In the genomic region with DNA sequence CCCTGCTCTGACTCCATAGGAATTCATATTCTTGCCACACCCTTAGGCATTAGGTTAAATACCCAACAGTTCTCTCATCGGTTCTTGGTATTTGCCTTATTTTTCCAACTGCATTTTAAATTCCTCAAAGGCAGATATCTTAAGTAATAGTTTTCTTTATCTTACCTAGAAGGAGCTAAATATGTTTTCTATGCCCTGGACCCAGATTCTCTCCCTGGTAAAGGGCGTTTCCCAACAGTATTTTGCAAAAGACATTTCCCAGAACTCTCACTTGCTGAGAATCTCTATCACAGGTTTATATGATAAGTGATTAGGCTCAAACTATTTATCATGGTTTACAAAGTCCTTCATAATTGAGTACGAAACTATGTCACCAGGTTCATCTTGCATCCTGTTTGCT, we compare ENCODE assay signal across 27 cellular contexts.
"Had no signal": no experiment of that assay in that cellular context is flagged by ENCODE, and none has a peak within 500 bp of the region (broad histone marks: within the 10 kb centered on the region; RNA-seq: fewer than 3 reads in every experiment).

No MANE protein-coding gene starts in this region.

- ATAC-seq: natural killer cell; right lobe of liver; stimulated activated memory B cell treated with anti-CD40 and anti-IgM and Interleukin-4, amounts not matched to agents 10 μg/mL and 1 μg/mL and 100 μg/mL, for 72 hours; stimulated activated naive CD8-positive, alpha-beta T cell treated with anti-CD3 and anti-CD28 coated beads, Interleukin-15, amount 100 ng/mL, for 72 hours had no signal

- H3K27ac ChIP-seq: left ventricle myocardium inferior, neural progenitor cell, neutrophil, ovary, right atrium auricular region, right lobe of liver, tibial nerve, upper lobe of left lung, vagina had no signal

- H3K27ac Mint-ChIP-seq: mesothelial cell of epicardium; natural killer cell; nephron progenitor cell; neural progenitor cell; progenitor cell of endocrine pancreas; stimulated activated memory B cell treated with anti-CD40 and anti-IgM and Interleukin-4, amounts not matched to agents 10 μg/mL and 1 μg/mL and 100 μg/mL, for 72 hours; stimulated activated naive CD8-positive, alpha-beta T cell treated with anti-CD3 and anti-CD28 coated beads, Interleukin-15, amount 100 ng/mL, for 72 hours had no signal

- H3K4me1 Mint-ChIP-seq: mesothelial cell of epicardium; naive B cell; natural killer cell; neural progenitor cell; stimulated activated memory B cell treated with anti-CD40 and anti-IgM and Interleukin-4, amounts not matched to agents 10 μg/mL and 1 μg/mL and 100 μg/mL, for 72 hours; stimulated activated naive CD8-positive, alpha-beta T cell treated with anti-CD3 and anti-CD28 coated beads, Interleukin-15, amount 100 ng/mL, for 72 hours had no signal

- H3K9me3 ChIP-seq: left ventricle myocardium inferior, neutrophil, ovary, right atrium auricular region, right lobe of liver, tibial nerve, upper lobe of left lung, vagina had no signal

- H3K27me3 ChIP-seq: neural progenitor cell, neutrophil, ovary, right atrium auricular region, right lobe of liver, tibial nerve, upper lobe of left lung, vagina had no signal

- H3K4me3 Mint-ChIP-seq: mesothelial cell of epicardium; naive B cell; natural killer cell; nephron progenitor cell; neural progenitor cell; stimulated activated memory B cell treated with anti-CD40 and anti-IgM and Interleukin-4, amounts not matched to agents 10 μg/mL and 1 μg/mL and 100 μg/mL, for 72 hours; stimulated activated naive CD8-positive, alpha-beta T cell treated with anti-CD3 and anti-CD28 coated beads, Interleukin-15, amount 100 ng/mL, for 72 hours had no signal

- DNase-seq: islet precursor cell; left ventricle myocardium inferior; mesendoderm; naive B cell; natural killer cell; nephron progenitor cell; occipital lobe; ovary; right lobe of liver; stimulated activated CD4-positive, alpha-beta T cell treated with anti-CD3 and anti-CD28 coated beads, Interleukin-1b, Interleukin-23, amount 100 ng/mL, for 48 hours; stimulated activated CD4-positive, alpha-beta T cell treated with anti-CD3 and anti-CD28 coated beads, Interleukin-2, amount 100 ng/mL, for 48 hours; stimulated activated CD4-positive, alpha-beta T cell treated with anti-CD3 and anti-CD28 coated beads, Interleukin-4, amount 100 ng/mL, for 4 hours; stimulated activated CD8-positive, alpha-beta memory T cell treated with anti-CD3 and anti-CD28 coated beads, Interleukin-4, amount 100 ng/mL, for 48 hours; stimulated activated naive CD4-positive, alpha-beta T cell treated with Interleukin-2 at 50 U/mL for 16 hours; stimulated activated naive CD8-positive, alpha-beta T cell treated with anti-CD3 and anti-CD28 coated beads, Interleukin-15, amount 100 ng/mL, for 72 hours; substantia nigra; upper lobe of left lung had no signal

- H3K36me3 Mint-ChIP-seq: mesothelial cell of epicardium; naive B cell; natural killer cell; neural progenitor cell; stimulated activated memory B cell treated with anti-CD40 and anti-IgM and Interleukin-4, amounts not matched to agents 10 μg/mL and 1 μg/mL and 100 μg/mL, for 72 hours had no signal

- H3K36me3 ChIP-seq: left ventricle myocardium inferior, neural progenitor cell, neutrophil, ovary, right atrium auricular region, right lobe of liver, tibial nerve, upper lobe of left lung, vagina had no signal

- H3K9me3 Mint-ChIP-seq: mesothelial cell of epicardium; neural progenitor cell; stimulated activated memory B cell treated with anti-CD40 and anti-IgM and Interleukin-4, amounts not matched to agents 10 μg/mL and 1 μg/mL and 100 μg/mL, for 72 hours had no signal

- H3K27me3 Mint-ChIP-seq: naive B cell; progenitor cell of endocrine pancreas; stimulated activated memory B cell treated with anti-CD40 and anti-IgM and Interleukin-4, amounts not matched to agents 10 μg/mL and 1 μg/mL and 100 μg/mL, for 72 hours; stimulated activated naive CD8-positive, alpha-beta T cell treated with anti-CD3 and anti-CD28 coated beads, Interleukin-15, amount 100 ng/mL, for 72 hours had no signal

- H3K4me3 ChIP-seq: left ventricle myocardium inferior, lung, neural progenitor cell, ovary, right atrium auricular region, right lobe of liver, smooth muscle cell, tibial nerve, upper lobe of left lung, vagina had no signal
